In the genomic region with DNA sequence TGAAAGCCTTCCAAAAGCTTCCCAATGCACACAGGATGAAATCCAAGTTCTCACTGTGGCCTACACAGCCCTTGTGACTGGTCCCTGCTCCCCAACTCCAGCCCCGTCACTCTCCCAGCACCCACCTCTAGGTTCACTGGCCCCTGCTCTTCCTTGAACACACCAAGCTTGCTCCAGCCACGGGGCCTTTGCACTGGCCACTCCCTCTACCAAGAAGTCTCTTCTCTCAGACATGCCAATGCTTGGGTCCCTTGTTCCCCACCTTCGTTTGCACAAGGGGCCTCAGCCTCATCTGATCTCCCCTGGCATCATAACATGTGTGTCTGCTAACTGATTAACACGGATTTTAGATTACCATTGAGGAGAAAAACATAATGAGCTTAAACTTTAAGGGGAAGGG, we compare ENCODE assay signal across 26 cellular contexts. TPM values are rescaled to one million over a fixed set of nuclear protein-coding genes. Genes with fewer than 3 reads are reported as not detected.
DNase-seq lines count a peak whose midpoint lies in the region; ATAC-seq, FAIRE-seq and TF ChIP-seq lines count a peak whose summit lies in the region.
"Had no signal": no experiment of that assay in that cellular context is flagged by ENCODE, and none has a peak within 500 bp of the region (broad histone marks: within the 10 kb centered on the region; RNA-seq: fewer than 3 reads in every experiment).

No MANE protein-coding gene starts in this region.

- peaks cover 13% of the 10 kb centered on the region; the same call in 2 of the 3 replicates for H3K36me3 ChIP-seq in K562 (ENCODE audit: control insufficient read depth, insufficient read depth, low read length)
- H3K36me3 ChIP-seq in mesendoderm (ENCODE audit: control insufficient read depth, insufficient read depth, low read length) = no peaks in the 10 kb centered on the region
- no peaks in the 10 kb centered on the region for H3K36me3 ChIP-seq in stomach
- H3K36me3 ChIP-seq in testis (ENCODE audit: low read depth, missing control alignments) = no peaks in the 10 kb centered on the region

- in situ Hi-C loops in K562 (cut with MboI) = no loop called here

- intact Hi-C loops in K562 (cut with micrococcal nuclease) = no loop called here
- intact Hi-C loops in stomach (cut with DNase I; ENCODE audit: low total_unique reads) = no loop called here
- intact Hi-C loops in testis (cut with DNase I; ENCODE audit: low total_unique reads) = no loop called here

- H3K79me2 ChIP-seq in K562 (ENCODE audit: control insufficient read depth, insufficient read depth, low read length) = peaks cover 80% of the 10 kb centered on the region
- peaks cover 69% of the 10 kb centered on the region for H3K79me2 ChIP-seq in mesendoderm (ENCODE audit: control insufficient read depth, insufficient read depth, low read length)

- FAIRE-seq in K562 (lab: Jason Lieb, UNC) = no peak
- FAIRE-seq: GM12878 had no signal

- H3K9me3 ChIP-seq in K562 (replicated peaks; ENCODE audit: control insufficient read depth, insufficient read depth, low read depth, low read length) = no peaks in the 10 kb centered on the region
- H3K9me3 ChIP-seq in stomach = no peaks in the 10 kb centered on the region
- no peaks in the 10 kb centered on the region for H3K9me3 ChIP-seq in testis

- no TSS peak for BruUV-seq in K562 (replicated peaks; lab: Mats Ljungman, UMichigan)

- H3K4me1 ChIP-seq in K562 (replicated peaks in 1 of 2; ENCODE audit: control insufficient read depth in 2 of 2, insufficient read depth in 2 of 2, low read length in 2 of 2) (peaks cover 33 to 36% of the 10 kb centered on the region in 2 experiments), mesendoderm (ENCODE audit: control insufficient read depth, low read depth, low read length) (peaks cover 19% of the 10 kb centered on the region), stomach (peaks cover 28 to 92% (median 49%) of the 10 kb centered on the region in 4 donors), testis (peaks cover 29% of the 10 kb centered on the region)

- H2BK15ac ChIP-seq in mesendoderm (replicated peaks; ENCODE audit: low read depth) = no peak overlapping the region

- H3K9me3 Mint-ChIP-seq in IgD-negative memory B cell = peaks cover 0 to 3% (median 0%) of the 10 kb centered on the region in 3 donors
- H3K9me3 Mint-ChIP-seq: CD8-positive, alpha-beta T cell had no signal

- H4K8ac ChIP-seq in mesendoderm (ENCODE audit: low read depth, low read length) = no peak overlapping the region

- H3K9me1 ChIP-seq in K562 (ENCODE audit: control insufficient read depth, insufficient read depth, low read length) = no peaks in the 10 kb centered on the region

- H2BK120ac ChIP-seq in mesendoderm (ENCODE audit: low read depth, low read length) = no peak overlapping the region

- H4K20me1 ChIP-seq in K562 (replicated peaks; ENCODE audit: control insufficient read depth, insufficient read depth, low read length) = peaks cover 4% of the 10 kb centered on the region; the same call in 1 of the 2 replicates

- no peaks in the 10 kb centered on the region for H3K36me3 Mint-ChIP-seq in IgD-negative memory B cell
- H3K36me3 Mint-ChIP-seq: CD8-positive, alpha-beta T cell had no signal

- peaks cover 35% of the 10 kb centered on the region for H3K79me1 ChIP-seq in mesendoderm (ENCODE audit: low read length)

- CTCF ChIA-PET in K562 (lab: Yijun Ruan, JAX; ENCODE audit: low intra/inter-chr PET ratio) = no interaction called here

- H3K23ac ChIP-seq in mesendoderm (ENCODE audit: low read length) = no peak overlapping the region

- no peak for TF ChIP-seq POLR2A in K562 (conservative IDR thresholded peaks at IDR 0.05)
- TF ChIP-seq POLR2A in stomach (IDR thresholded peaks at IDR 0.05) = no peak
- TF ChIP-seq POLR2A in testis (IDR thresholded peaks at IDR 0.05) = no peak

- H3K27ac Mint-ChIP-seq in IgD-negative memory B cell = peak overlapping the region in 2 of 3 donors; percentile 2 to 68
- H3K27ac Mint-ChIP-seq: B cell; CD8-positive, alpha-beta T cell had no signal

- POLR2A ChIA-PET in K562 (lab: Yijun Ruan, JAX) = interaction anchor here (0.6 to 1.2 kb wide), 3 partner anchors 8 to 155 kb away, joined by 3 read pairs; no protein-coding TSS in a partner anchor

- DNase-seq in K562 (ENCODE audit: extremely low read depth in 1 of 4, low spot score in 3 of 4) = no peak
- no peak for DNase-seq in mesendoderm
- DNase-seq in stomach = no peak
- no peak for DNase-seq in COLO668 (lab: John Stamatoyannopoulos, UW; ENCODE audit: unreplicated experiment)
- DNase-seq in activated effector memory CD4-positive, alpha-beta T cell treated with Interleukin-2 at 50 U/mL for 16 hours = no peak
- no peak for DNase-seq in testis
- DNase-seq: CD8-positive, alpha-beta T cell; DMS 273 treated with DMSO at 0.1 percent for 48 hours; DMS79; EL; GDM1; Kasumi-1; NCI-H1092 treated with DMSO at 0.1 percent for 48 hours; NCI-H1436; NCI-H187 treated with DMSO at 0.1 percent for 48 hours; NCI-H524; NCI-H748 treated with DMSO at 0.1 percent for 48 hours; NK-92 treated with Interleukin-12 subunit alpha and Interleukin-12 subunit beta, amount 100 ng/mL, for 24 hours; PC-3 had no signal

- TF ChIP-seq EP300 in K562 (IDR thresholded peaks at IDR 0.05; ENCODE audit: low read length) (no peak), stomach (IDR thresholded peaks at IDR 0.05) (no peak)

- no peaks in the 10 kb centered on the region for H3K27me3 ChIP-seq in K562 (ENCODE audit: control insufficient read depth in 2 of 2, insufficient read depth in 2 of 2, low read length in 2 of 2)
- H3K27me3 ChIP-seq in mesendoderm (ENCODE audit: insufficient read depth, low read length, poor library complexity) = no peaks in the 10 kb centered on the region
- H3K27me3 ChIP-seq in stomach = no peaks in the 10 kb centered on the region
- no peaks in the 10 kb centered on the region for H3K27me3 ChIP-seq in testis

- H3K27me3 Mint-ChIP-seq in IgD-negative memory B cell = peaks cover 23% of the 10 kb centered on the region

- peak overlapping the region; percentile 35 for H3K56ac ChIP-seq in mesendoderm (ENCODE audit: low read length)

- ATAC-seq in K562 = no peak
- ATAC-seq: CD8-positive, alpha-beta T cell; GM12878; HCT116; PC-3; SK-N-SH treated with all-trans-retinoic acid at 6 μM for 48 hours had no signal

- H3K4ac ChIP-seq in mesendoderm (ENCODE audit: low read depth, low read length) = no peak overlapping the region

- H3K9ac ChIP-seq in K562 (ENCODE audit: insufficient read depth in 1 of 2, low read depth in 2 of 2, low read length in 2 of 2) = peak overlapping the region in 1 of 2 experiments; percentile 68; a peak in 1 of 4 replicates
- no peak overlapping the region for H3K9ac ChIP-seq in mesendoderm (ENCODE audit: low read length)

- no peak overlapping the region for H2AFZ ChIP-seq in K562 (ENCODE audit: low read depth, low read length)

- no peak overlapping the region for H2BK5ac ChIP-seq in mesendoderm (ENCODE audit: low read length)

- H3K4me3 ChIP-seq in K562 (no peak overlapping the region), mesendoderm (ENCODE audit: low read length) (no peak overlapping the region), stomach (no peak overlapping the region), testis (no peak overlapping the region)
- H3K4me3 ChIP-seq: GM12878 had no signal

- TF ChIP-seq CTCF in K562 (IDR thresholded peaks at IDR 0.05 in 2 of 3, conservative IDR thresholded peaks at IDR 0.05 in 1 of 3; ENCODE audit: insufficient read depth in 2 of 3, low read depth in 1 of 3, low read length in 3 of 3) = no peak
- TF ChIP-seq CTCF in stomach (IDR thresholded peaks at IDR 0.05) = no peak
- no peak for TF ChIP-seq CTCF in testis (IDR thresholded peaks at IDR 0.05)

- no peak for TF ChIP-seq RAD21 in K562 (CRISPR knock-in tag; conservative IDR thresholded peaks at IDR 0.05 in 1 of 2, IDR thresholded peaks at IDR 0.05 in 1 of 2)

- WGBS in K562 (ENCODE audit: insufficient coverage, low coverage, missing lambda C conversion rate) = 40% methylated on average over 4 of the region's 4 CpGs
- no CpG with 5 or more reads among the region's 4 CpGs for WGBS in mesendoderm (ENCODE audit: extremely low coverage, insufficient coverage, low lambda C conversion rate)
- WGBS in stomach, 5 donors = 57 to 63% (median 59%) methylated on average over 4 of the region's 4 CpGs
- 83 to 88% methylated on average over 4 of the region's 4 CpGs for WGBS in testis, 2 donors

- H3K27ac ChIP-seq in K562 (ENCODE audit: extremely low read depth, low read depth, low read length) = no peak overlapping the region
- no peak overlapping the region for H3K27ac ChIP-seq in mesendoderm (ENCODE audit: low read depth, low read length)
- peak overlapping the region in 3 of 5 donors; percentile 20 to 44 (median 33) for H3K27ac ChIP-seq in stomach
- H3K27ac ChIP-seq in testis = no peak overlapping the region
- H3K27ac ChIP-seq: C4-2B had no signal

- H3K4me2 ChIP-seq in K562 (ENCODE audit: insufficient read depth, low read length) (no peak overlapping the region), mesendoderm (ENCODE audit: low read length) (no peak overlapping the region)

- no peak overlapping the region for H3K18ac ChIP-seq in mesendoderm (ENCODE audit: low read length)

- H4K5ac ChIP-seq in mesendoderm (ENCODE audit: low read length) = no peak overlapping the region

- H3K4me1 Mint-ChIP-seq in IgD-negative memory B cell = peaks cover 0 to 2% (median 1%) of the 10 kb centered on the region in 3 donors

- no peak overlapping the region for H2AK5ac ChIP-seq in mesendoderm (ENCODE audit: low read length)

- H3K4me3 Mint-ChIP-seq in IgD-negative memory B cell = no peak overlapping the region
- H3K4me3 Mint-ChIP-seq: B cell; CD8-positive, alpha-beta T cell had no signal

RNA-seq across cellular contexts. Expression of gene ROR2, which starts 56.0 kb away (rescaled TPM):
- polyA plus RNA-seq in IgD-negative memory B cell (not detected), K562 (2011; rRNA removed) (7.7 and 8.1 TPM in 2 replicates), K562 (2014; fragmentation: Illumina TruSeq; extraction: Trizol) (14.2 and 18.3 TPM in 2 replicates), K562 (2014; fragmentation: Nextera tagmentation; extraction: Ambion mirVana) (1 to 10 TPM; 5.6 to 6.0 TPM), K562 (2014; rRNA removed) (12.5 and 17.2 TPM in 2 replicates), stomach (10 to 100 TPM in 1 of 3 donors, 1 to 10 TPM in 2; 3.0 to 12.0 (median 7.6) TPM), testis (ENCODE audit: insufficient read depth, low read depth, low replicate concordance) (11.5 TPM)
- total RNA-seq in K562 (2011; cell fraction: chromatin; rRNA removed; ENCODE audit: low replicate concordance) = 55.8 and 56.6 TPM in 2 replicates
- total RNA-seq in K562 (2011; cell fraction: nucleolus; rRNA removed) = 56.9 and 60.5 TPM in 2 replicates
- total RNA-seq in K562 (2011; cell fraction: nucleoplasm; rRNA removed) = 36.5 and 49.8 TPM in 2 replicates
- total RNA-seq in K562 (2014; rRNA removed) (15.3 and 18.2 TPM in 2 replicates), K562 (2014; rRNA removed; fragmentation: Illumina TruSeq; extraction: Trizol) (11.4 and 17.3 TPM in 2 replicates), K562 (2015; rRNA removed; fragmentation: Illumina TruSeq; extraction: Trizol) (15.4 and 17.9 TPM in 2 replicates), K562 (2021) (33.6 and 33.8 TPM in 2 replicates), stomach (10 to 100 TPM in 3 of 5 donors, 1 to 10 TPM in 2; 6.1 to 21.4 (median 15.6) TPM), testis (10 to 100 TPM; 12.3 to 16.5 TPM)
- polyA plus RNA-seq in K562 (2011; cell fraction: cytosol; rRNA removed) = 7.9 and 16.6 TPM in 2 replicates
- 11.8 and 20.5 TPM in 2 replicates for polyA plus RNA-seq in K562 (2011; cell fraction: nucleus; rRNA removed)
- polyA plus RNA-seq in K562 (2012) = 16.8 and 25.3 TPM in 2 replicates
- 11.9 and 15.1 TPM in 2 replicates for polyA minus RNA-seq in K562 (2011; rRNA and poly(A)+ RNA removed)
- 16.4 and 18.1 TPM in 2 replicates for polyA minus RNA-seq in K562 (2011; cell fraction: cytosol; rRNA and poly(A)+ RNA removed)
- 12.5 and 14.1 TPM in 2 replicates for polyA minus RNA-seq in K562 (2011; cell fraction: nucleus; rRNA and poly(A)+ RNA removed)
- polyA plus RNA-seq in mesendoderm (2013, experiment 1 of 2) = 24.3 TPM
- polyA plus RNA-seq in mesendoderm (2013, experiment 2 of 2) = 22.3 TPM
- total RNA-seq: HT-29, PC-3 had no signal

Comparison
In these comparisons a context has a peak if more than half of its experiments do, and no peak if none do; other contexts are left out.
1. H3K27ac ChIP-seq: peak in stomach (3 of 5); none in K562 (single experiment), mesendoderm (single experiment) and testis (0 of 2).